ENCODE assay signal across 33 cellular contexts in genomic region chr4:167989815-167990214, GRCh38.
DNase-seq lines count a peak whose midpoint lies in the region; ATAC-seq, FAIRE-seq and TF ChIP-seq lines count a peak whose summit lies in the region.
"Had no signal": no experiment of that assay in that cellular context is flagged by ENCODE, and none has a peak within 500 bp of the region (broad histone marks: within the 10 kb centered on the region; RNA-seq: fewer than 3 reads in every experiment).

No MANE protein-coding gene starts in this region.

- no peaks in the 10 kb centered on the region for H4K20me1 ChIP-seq in mammary epithelial cell (ENCODE audit: insufficient read depth, low read length)

- intact Hi-C loops in mammary epithelial cell (cut with micrococcal nuclease) (loop anchor here (1.0 to 10.0 kb wide), 2 partner anchors 87 to 125 kb away; no protein-coding TSS in a partner anchor), MCF 10A (cut with micrococcal nuclease) (no loop called here), heart right ventricle (cut with DNase I) (no loop called here)

- H3K27me3 Mint-ChIP-seq in MCF 10A (ENCODE audit: insufficient read depth, unreplicated experiment) (no peaks in the 10 kb centered on the region), endodermal cell (ENCODE audit: insufficient read depth) (no peaks in the 10 kb centered on the region)
- H3K27me3 Mint-ChIP-seq: activated B cell treated with CpG ODN at 0.5 μM for 24 hours; activated CD4-positive, alpha-beta T cell treated with anti-CD3 and anti-CD28 coated beads, Interleukin-2, amount 10 ng/mL, durations not matched to agents 7 days and 5 days; activated naive CD8-positive, alpha-beta T cell treated with anti-CD3 and anti-CD28 coated beads, Interleukin-2, amount 10 ng/mL, durations not matched to agents 7 days and 5 days; activated T-cell treated with anti-CD3 and anti-CD28 coated beads, Interleukin-2, amount 50 U/mL, for 24 hours; CD4-positive, alpha-beta T cell; dendritic cell treated with granulocyte-macrophage colony-stimulating factor and Interleukin-4, amounts not matched to agents 40 ng/mL and 50 ng/mL, for 4 days; stimulated activated naive B cell treated with anti-CD40 and anti-IgM and Interleukin-4, amounts not matched to agents 10 μg/mL and 1 μg/mL and 100 μg/mL, for 72 hours; T-cell had no signal

- H3K27ac ChIP-seq in mammary epithelial cell (ENCODE audit: insufficient read depth, low read depth, low read length) (no peak overlapping the region), endodermal cell (ENCODE audit: low read depth, low read length) (no peak overlapping the region), small intestine (ENCODE audit: low read depth in 1 of 2, low read length in 1 of 2) (no peak overlapping the region), heart right ventricle (no peak overlapping the region)
- H3K27ac ChIP-seq: esophagus muscularis mucosa, gastrocnemius medialis, HL-60, lower lobe of right lung, SJCRH30 had no signal

- H3K9ac ChIP-seq in mammary epithelial cell (ENCODE audit: insufficient read depth, low read length) (no peak overlapping the region), endodermal cell (ENCODE audit: extremely low read depth, low read length, poor library complexity, severe bottlenecking) (no peak overlapping the region)

- H3K27ac Mint-ChIP-seq in MCF 10A (ENCODE audit: low read depth, unreplicated experiment) (no peak overlapping the region), endodermal cell (no peak overlapping the region)
- H3K27ac Mint-ChIP-seq: activated B cell treated with CpG ODN at 0.5 μM for 24 hours; activated CD4-positive, alpha-beta T cell treated with anti-CD3 and anti-CD28 coated beads, Interleukin-2, amount 10 ng/mL, durations not matched to agents 7 days and 5 days; activated naive CD8-positive, alpha-beta T cell treated with anti-CD3 and anti-CD28 coated beads, Interleukin-2, amount 10 ng/mL, durations not matched to agents 7 days and 5 days; activated T-cell treated with anti-CD3 and anti-CD28 coated beads, Interleukin-2, amount 50 U/mL, for 24 hours; CD4-positive, alpha-beta T cell; dendritic cell treated with granulocyte-macrophage colony-stimulating factor and Interleukin-4, amounts not matched to agents 40 ng/mL and 50 ng/mL, for 4 days; natural killer cell; stimulated activated naive B cell treated with anti-CD40 and anti-IgM and Interleukin-4, amounts not matched to agents 10 μg/mL and 1 μg/mL and 100 μg/mL, for 72 hours; T-cell had no signal

- FAIRE-seq in small intestine (lab: Jason Lieb, UNC) = no peak
- FAIRE-seq: RCC 7860 had no signal

- no peak for DNase-seq in mammary epithelial cell
- DNase-seq in MCF 10A (ENCODE audit: unreplicated experiment) = no peak
- DNase-seq in RKO (ENCODE audit: low spot score) = peak; percentile 16
- no peak for DNase-seq in endodermal cell
- no peak for DNase-seq in BE2C
- no peak for DNase-seq in small intestine
- no peak for DNase-seq in heart right ventricle
- DNase-seq: activated B cell treated with CpG ODN at 0.5 μM for 24 hours; activated CD4-positive, alpha-beta T cell treated with anti-CD3 and anti-CD28 coated beads, Interleukin-2, amount 10 ng/mL, durations not matched to agents 7 days and 5 days; activated gamma-delta T cell treated with Interleukin-2 at 50 U/mL for 16 hours; activated naive CD8-positive, alpha-beta T cell treated with anti-CD3 and anti-CD28 coated beads, Interleukin-2, amount 10 ng/mL, durations not matched to agents 7 days and 5 days; activated T-cell treated with anti-CD3 and anti-CD28 coated beads, Interleukin-2, amount 50 U/mL, for 24 hours; CD4-positive, alpha-beta T cell; central memory CD4-positive, alpha-beta T cell; DMS79 treated with DMSO at 0.1 percent for 48 hours; gastrocnemius medialis; KBM-7; lower lobe of right lung; natural killer cell; NCI-H1436 treated with DMSO at 0.1 percent for 48 hours; NCI-H2081 treated with DMSO at 0.1 percent for 48 hours; NCI-H2227 treated with DMSO at 0.1 percent for 48 hours; NCI-H69; occipital lobe; SJCRH30; stimulated activated naive B cell treated with anti-CD40 and anti-IgM and Interleukin-4, amounts not matched to agents 10 μg/mL and 1 μg/mL and 100 μg/mL, for 72 hours; substantia nigra; T-cell had no signal

- H3K4me3 ChIP-seq in mammary epithelial cell (replicated peaks in 1 of 3; ENCODE audit: insufficient read depth in 1 of 3, low read depth in 2 of 3, low read length in 3 of 3) (no peak overlapping the region), endodermal cell (ENCODE audit: low read length) (no peak overlapping the region), BE2C (ENCODE audit: low read depth, low read length) (no peak overlapping the region), small intestine (ENCODE audit: low read depth in 1 of 2, low read length in 2 of 2) (no peak overlapping the region), heart right ventricle (no peak overlapping the region)
- H3K4me3 ChIP-seq: esophagus muscularis mucosa, gastrocnemius medialis, lower lobe of right lung, SJCRH30 had no signal

- H3K9me3 ChIP-seq in mammary epithelial cell (replicated peaks; ENCODE audit: insufficient read depth, low read length) = no peaks in the 10 kb centered on the region
- H3K9me3 ChIP-seq in endodermal cell (ENCODE audit: control insufficient read depth, low read length) = peaks cover 16% of the 10 kb centered on the region
- no peaks in the 10 kb centered on the region for H3K9me3 ChIP-seq in BE2C
- no peaks in the 10 kb centered on the region for H3K9me3 ChIP-seq in small intestine (ENCODE audit: control insufficient read depth, low read depth)
- peaks cover 0 to 16% (median 0%) of the 10 kb centered on the region in 11 donors for H3K9me3 ChIP-seq in heart right ventricle
- H3K9me3 ChIP-seq: esophagus muscularis mucosa, gastrocnemius medialis, lower lobe of right lung, SJCRH30 had no signal

- H3K4me1 ChIP-seq in mammary epithelial cell (ENCODE audit: insufficient read depth, low read length) (no peaks in the 10 kb centered on the region), endodermal cell (ENCODE audit: control insufficient read depth, insufficient read depth, low read length) (no peaks in the 10 kb centered on the region), BE2C (no peaks in the 10 kb centered on the region), small intestine (ENCODE audit: control insufficient read depth in 2 of 2, insufficient read depth in 1 of 2, low read depth in 1 of 2, low read length in 1 of 2) (no peaks in the 10 kb centered on the region), heart right ventricle (no peaks in the 10 kb centered on the region)
- H3K4me1 ChIP-seq: esophagus muscularis mucosa, gastrocnemius medialis, lower lobe of right lung, SJCRH30 had no signal

- POLR2A ChIA-PET in MCF 10A (lab: Yijun Ruan, JAX) = interaction anchor here (1.0 kb wide), 1 partner anchor 8 kb away, joined by 3 read pairs; no protein-coding TSS in a partner anchor

- H3K36me3 Mint-ChIP-seq in MCF 10A (ENCODE audit: insufficient read depth, unreplicated experiment) (no peaks in the 10 kb centered on the region), endodermal cell (ENCODE audit: low read depth) (no peaks in the 10 kb centered on the region)
- H3K36me3 Mint-ChIP-seq: activated naive CD8-positive, alpha-beta T cell treated with anti-CD3 and anti-CD28 coated beads, Interleukin-2, amount 10 ng/mL, durations not matched to agents 7 days and 5 days; stimulated activated naive B cell treated with anti-CD40 and anti-IgM and Interleukin-4, amounts not matched to agents 10 μg/mL and 1 μg/mL and 100 μg/mL, for 72 hours; T-cell had no signal

- H3K4me1 Mint-ChIP-seq in MCF 10A (ENCODE audit: insufficient read depth, unreplicated experiment) (no peaks in the 10 kb centered on the region), endodermal cell (no peaks in the 10 kb centered on the region)
- H3K4me1 Mint-ChIP-seq: activated B cell treated with CpG ODN at 0.5 μM for 24 hours; activated CD4-positive, alpha-beta T cell treated with anti-CD3 and anti-CD28 coated beads, Interleukin-2, amount 10 ng/mL, durations not matched to agents 7 days and 5 days; activated naive CD8-positive, alpha-beta T cell treated with anti-CD3 and anti-CD28 coated beads, Interleukin-2, amount 10 ng/mL, durations not matched to agents 7 days and 5 days; natural killer cell; stimulated activated naive B cell treated with anti-CD40 and anti-IgM and Interleukin-4, amounts not matched to agents 10 μg/mL and 1 μg/mL and 100 μg/mL, for 72 hours; T-cell had no signal

- ATAC-seq in HG02571 (IDR thresholded peaks at IDR 0.05; ENCODE audit: unreplicated experiment) (no peak), heart right ventricle (no peak)
- ATAC-seq: gastrocnemius medialis; lower lobe of right lung; natural killer cell; stimulated activated naive B cell treated with anti-CD40 and anti-IgM and Interleukin-4, amounts not matched to agents 10 μg/mL and 1 μg/mL and 100 μg/mL, for 72 hours; T-cell had no signal

- no peak overlapping the region for H2AFZ ChIP-seq in mammary epithelial cell (ENCODE audit: low read depth, low read length)

- H3K27me3 ChIP-seq in mammary epithelial cell (ENCODE audit: insufficient read depth, low read length) = peaks cover 5% of the 10 kb centered on the region
- no peaks in the 10 kb centered on the region for H3K27me3 ChIP-seq in endodermal cell (ENCODE audit: control insufficient read depth, insufficient read depth, low read length, poor library complexity, severe bottlenecking)
- no peaks in the 10 kb centered on the region for H3K27me3 ChIP-seq in BE2C
- no peaks in the 10 kb centered on the region for H3K27me3 ChIP-seq in small intestine (ENCODE audit: control insufficient read depth in 2 of 2, insufficient read depth in 2 of 2, low read length in 2 of 2)
- peaks cover 0 to 3% (median 0%) of the 10 kb centered on the region in 7 donors for H3K27me3 ChIP-seq in heart right ventricle
- H3K27me3 ChIP-seq: esophagus muscularis mucosa, gastrocnemius medialis, SJCRH30 had no signal

- in situ Hi-C loops in mammary epithelial cell (cut with MboI; ENCODE audit: low sequenced_read_pairs in 2 of 2) = no loop called here

- no peaks in the 10 kb centered on the region for H3K79me2 ChIP-seq in mammary epithelial cell (ENCODE audit: insufficient read depth, low read length)

- H3K4me2 ChIP-seq in mammary epithelial cell (ENCODE audit: insufficient read depth, low read depth, low read length) = no peak overlapping the region

- H3K9me3 Mint-ChIP-seq in MCF 10A (ENCODE audit: unreplicated experiment) (peaks cover 1% of the 10 kb centered on the region), endodermal cell (peaks cover 10% of the 10 kb centered on the region)
- H3K9me3 Mint-ChIP-seq: activated naive CD8-positive, alpha-beta T cell treated with anti-CD3 and anti-CD28 coated beads, Interleukin-2, amount 10 ng/mL, durations not matched to agents 7 days and 5 days had no signal

- dilution Hi-C loops in mammary epithelial cell (cut with HindIII; ENCODE audit: low sequenced_read_pairs) = no loop called here

- 28% methylated on average over 2 of the region's 2 CpGs for WGBS in mammary epithelial cell (ENCODE audit: low coverage, missing lambda C conversion rate)
- WGBS in endodermal cell (ENCODE audit: insufficient coverage in 1 of 2, insufficient read length in 1 of 2), 2 experiments = 100% methylated on average over 1 of the region's 2 CpGs; no CpG with 5 or more reads in 1 of the 2 experiments
- 27 to 54% (median 43%) methylated on average over 2 of the region's 2 CpGs for WGBS in small intestine, 3 donors
- 39 to 66% methylated on average over 2 of the region's 2 CpGs for WGBS in heart right ventricle, 2 donors

- no peaks in the 10 kb centered on the region for H3K36me3 ChIP-seq in mammary epithelial cell (ENCODE audit: insufficient read depth, low read length)
- no peaks in the 10 kb centered on the region for H3K36me3 ChIP-seq in endodermal cell (ENCODE audit: control insufficient read depth, insufficient read depth, low read length)
- H3K36me3 ChIP-seq in BE2C = no peaks in the 10 kb centered on the region
- no peaks in the 10 kb centered on the region for H3K36me3 ChIP-seq in small intestine (ENCODE audit: control insufficient read depth in 2 of 2, insufficient read depth in 2 of 2, low read length in 2 of 2)
- H3K36me3 ChIP-seq in heart right ventricle = no peaks in the 10 kb centered on the region
- H3K36me3 ChIP-seq: esophagus muscularis mucosa, gastrocnemius medialis, lower lobe of right lung, SJCRH30 had no signal

- CTCF ChIA-PET in mammary epithelial cell (lab: Charles Lee; ENCODE audit: low non-redundant PET) = interaction anchor here (0.6 kb wide), 1 partner anchor 164 kb away, joined by 4 read pairs; no protein-coding TSS in a partner anchor
- CTCF ChIA-PET in MCF 10A (lab: Yijun Ruan, JAX) = interaction anchor here (0.9 kb wide), 1 partner anchor 10 kb away, joined by 3 read pairs; no protein-coding TSS in a partner anchor

- BruUV-seq in mammary epithelial cell (replicated peaks; lab: Mats Ljungman, UMichigan) = no TSS peak
- BruUV-seq in MCF 10A (replicated peaks; lab: Mats Ljungman, UMichigan) = no TSS peak

- H3K4me3 Mint-ChIP-seq in MCF 10A (ENCODE audit: unreplicated experiment) (no peak overlapping the region), endodermal cell (no peak overlapping the region)
- H3K4me3 Mint-ChIP-seq: activated B cell treated with CpG ODN at 0.5 μM for 24 hours; activated CD4-positive, alpha-beta T cell treated with anti-CD3 and anti-CD28 coated beads, Interleukin-2, amount 10 ng/mL, durations not matched to agents 7 days and 5 days; activated naive CD8-positive, alpha-beta T cell treated with anti-CD3 and anti-CD28 coated beads, Interleukin-2, amount 10 ng/mL, durations not matched to agents 7 days and 5 days; activated T-cell treated with anti-CD3 and anti-CD28 coated beads, Interleukin-2, amount 50 U/mL, for 24 hours; CD4-positive, alpha-beta T cell; dendritic cell treated with granulocyte-macrophage colony-stimulating factor and Interleukin-4, amounts not matched to agents 40 ng/mL and 50 ng/mL, for 4 days; natural killer cell; stimulated activated naive B cell treated with anti-CD40 and anti-IgM and Interleukin-4, amounts not matched to agents 10 μg/mL and 1 μg/mL and 100 μg/mL, for 72 hours; T-cell had no signal

- TF ChIP-seq CTCF in mammary epithelial cell (conservative IDR thresholded peaks at IDR 0.05 in 1 of 2, IDR thresholded peaks at IDR 0.05 in 1 of 2; ENCODE audit: extremely low read depth in 1 of 2, insufficient read depth in 1 of 2, low read depth in 1 of 2, low read length in 2 of 2) = peak; percentile 4 to 35
- TF ChIP-seq CTCF in MCF 10A (IDR thresholded peaks at IDR 0.05; ENCODE audit: unreplicated experiment) = no peak
- peak; percentile 29 for TF ChIP-seq CTCF in endodermal cell (conservative IDR thresholded peaks at IDR 0.05)
- TF ChIP-seq CTCF in BE2C (IDR thresholded peaks at IDR 0.05; ENCODE audit: low read depth, low read length) = no peak
- no peak for TF ChIP-seq CTCF in heart right ventricle (IDR thresholded peaks at IDR 0.05)

Comparison
In these comparisons a context has a peak if more than half of its experiments do, and no peak if none do; other contexts are left out.
1. CTCF ChIP-seq: peak in mammary epithelial cell (2 of 2) and endodermal cell (single experiment); none in MCF 10A (single experiment), BE2C (single experiment) and heart right ventricle (0 of 9).